In genomic region chr6:47309326-47310130, GRCh38 we compare ENCODE assay signal across 8 cellular contexts. TPM values are rescaled to one million over a fixed set of nuclear protein-coding genes. Genes with fewer than 3 reads are reported as not detected.
DNase-seq lines count a peak whose midpoint lies in the region; ATAC-seq, FAIRE-seq and TF ChIP-seq lines count a peak whose summit lies in the region.

TSS of gene TNFRSF21 (minus strand) at chr6:47309905. CDS start at chr6:47309511, 394 bp downstream.

- peak; percentile 95 for FAIRE-seq in GM12892 (lab: Jason Lieb, UNC)

- peak; percentile 95 for TF ChIP-seq CTCF in astrocyte of the cerebellum (IDR thresholded peaks at IDR 0.05; ENCODE audit: low read depth, low read length, missing control alignments)

- H3K36me3 ChIP-seq in rectal smooth muscle tissue (ENCODE audit: control insufficient read depth, insufficient read depth, low read length), result no peaks in the 10 kb centered on the region

- H3K4me3 ChIP-seq in astrocyte of the cerebellum (ENCODE audit: low read depth, low read length) (peak within 1 kb of the TSS; percentile 74), rectal smooth muscle tissue (ENCODE audit: low read length) (peak within 1 kb of the TSS; percentile 94)

- H3K4me3 Mint-ChIP-seq in T-helper 17 cell, result peak within 1 kb of the TSS; percentile 81

- peaks cover 66% of the 10 kb centered on the region for H3K27me3 Mint-ChIP-seq in T-helper 17 cell

- DNase-seq in GM12892 (ENCODE audit: insufficient read length) (peak; percentile 73), NCI-H146 (lab: John Stamatoyannopoulos, UW) (peak; percentile 95), T-helper 17 cell (peak; percentile 33 to 53 (median 46)), astrocyte of the cerebellum (ENCODE audit: low read depth) (peak; percentile 77), hepatic stellate cell (ENCODE audit: low spot score) (peak; percentile 76)
- no peak for DNase-seq in NK-92 treated with Interleukin-12 subunit alpha and Interleukin-12 subunit beta, amount 100 ng/mL, for 24 hours (lab: John Stamatoyannopoulos, UW)

- ATAC-seq in HG02852 (IDR thresholded peaks at IDR 0.05; ENCODE audit: unreplicated experiment) (peak; percentile 99), T-helper 17 cell (peak; percentile 96)

- peaks cover 6% of the 10 kb centered on the region for H3K4me1 Mint-ChIP-seq in T-helper 17 cell

- peak within 1 kb of the TSS; percentile 73 for H3K9ac ChIP-seq in rectal smooth muscle tissue (ENCODE audit: low read length)

- H3K36me3 Mint-ChIP-seq in T-helper 17 cell (ENCODE audit: low read depth), result peaks cover 2% of the 10 kb centered on the region

- H3K4me1 ChIP-seq in rectal smooth muscle tissue (ENCODE audit: control insufficient read depth, insufficient read depth, low read length), result no peaks in the 10 kb centered on the region

- H3K9me3 ChIP-seq in T-helper 17 cell (ENCODE audit: control insufficient read depth, low read length, poor library complexity, severe bottlenecking), result no peaks in the 10 kb centered on the region

- in situ Hi-C loops in astrocyte of the cerebellum (cut with HindIII; ENCODE audit: low sequenced_read_pairs), result loop anchor here (5.0 kb wide), 1 partner anchor 212 kb away; no protein-coding TSS in a partner anchor

- H3K27ac ChIP-seq in rectal smooth muscle tissue (ENCODE audit: low read depth, low read length), result peak within 1 kb of the TSS; percentile 78

- H3K27ac Mint-ChIP-seq in T-helper 17 cell, result no peak within 1 kb of the TSS

- TF ChIP-seq POLR2A in GM12892 (IDR thresholded peaks at IDR 0.05; ENCODE audit: low read depth, low read length), result no peak

- H3K27me3 ChIP-seq in rectal smooth muscle tissue (ENCODE audit: control insufficient read depth, insufficient read depth, low read length), result no peaks in the 10 kb centered on the region

RNA-seq across cellular contexts. Expression of gene TNFRSF21, which starts in this region (rescaled TPM):
- 0.40 TPM for polyA plus RNA-seq in GM12892 (2012; ENCODE audit: missing spikeins)
- total RNA-seq in T-helper 17 cell, result under 1 TPM; 0.10 to 0.47 TPM

Comparison
In these comparisons a context has a peak if more than half of its experiments do, and no peak if none do; other contexts are left out.
1. Peak in DNase-seq and ATAC-seq in T-helper 17 cell; RNA of the gene not detected or under 1 TPM.